9 cellular contexts compared by ENCODE assay signal in genomic region chr2:202171246-202171833, GRCh38.
DNase-seq lines count a peak whose midpoint lies in the region; ATAC-seq and TF ChIP-seq lines count a peak whose summit lies in the region.
"Had no signal": no experiment of that assay in that cellular context is flagged by ENCODE, and none has a peak within 500 bp of the region (broad histone marks: within the 10 kb centered on the region; RNA-seq: fewer than 3 reads in every experiment).

No MANE protein-coding gene starts in this region.

- no peaks in the 10 kb centered on the region for H3K36me3 ChIP-seq in ovary

- no peak overlapping the region for H3K27ac Mint-ChIP-seq in T-helper 17 cell
- no peak overlapping the region for H3K27ac Mint-ChIP-seq in glutamatergic neuron (ENCODE audit: unreplicated experiment)

- H3K27ac ChIP-seq in ovary = no peak overlapping the region

- H3K27me3 ChIP-seq in ovary = no peaks in the 10 kb centered on the region

- 40 to 50% (median 41%) methylated on average over 32 of the region's 32 CpGs for WGBS in ovary, 3 donors

- H3K4me3 Mint-ChIP-seq in T-helper 17 cell = peak overlapping the region; percentile 65
- peak overlapping the region; percentile 67 for H3K4me3 Mint-ChIP-seq in glutamatergic neuron (ENCODE audit: unreplicated experiment)

- H3K9me3 Mint-ChIP-seq in glutamatergic neuron (ENCODE audit: unreplicated experiment) = peaks cover 1% of the 10 kb centered on the region

- peaks cover 7% of the 10 kb centered on the region for H3K27me3 Mint-ChIP-seq in T-helper 17 cell
- no peaks in the 10 kb centered on the region for H3K27me3 Mint-ChIP-seq in glutamatergic neuron (ENCODE audit: unreplicated experiment)

- H3K4me1 Mint-ChIP-seq in T-helper 17 cell = peaks cover 5% of the 10 kb centered on the region
- peaks cover 3% of the 10 kb centered on the region for H3K4me1 Mint-ChIP-seq in glutamatergic neuron (ENCODE audit: low read depth, unreplicated experiment)

- H3K36me3 Mint-ChIP-seq in T-helper 17 cell (ENCODE audit: low read depth) (peaks cover 2% of the 10 kb centered on the region), glutamatergic neuron (ENCODE audit: unreplicated experiment) (no peaks in the 10 kb centered on the region)

- no peak for TF ChIP-seq EP300 in ovary (IDR thresholded peaks at IDR 0.05)

- no peak overlapping the region for H3K4me3 ChIP-seq in ovary

- ATAC-seq in T-helper 17 cell (no peak), HG03045 (IDR thresholded peaks at IDR 0.05; ENCODE audit: unreplicated experiment) (no peak)

- DNase-seq in GM03348 (ENCODE audit: low spot score) (peak; percentile 65), T-helper 17 cell (no peak), glutamatergic neuron (peak; percentile 61), ovary (peak in 4 of 5 donors; percentile 13 to 51 (median 31)), COLO668 (lab: John Stamatoyannopoulos, UW; ENCODE audit: unreplicated experiment) (no peak), NCI-H128 (lab: John Stamatoyannopoulos, UW; ENCODE audit: unreplicated experiment) (no peak)
- DNase-seq in stimulated activated naive CD4-positive, alpha-beta T cell treated with Interleukin-2 at 50 U/mL for 16 hours (lab: John Stamatoyannopoulos, UW) = no peak
- DNase-seq: NCI-H2081 had no signal

- peaks cover 3% of the 10 kb centered on the region for H3K4me1 ChIP-seq in ovary (ENCODE audit: insufficient read depth)

- intact Hi-C loops in ovary (cut with DNase I) = loop anchor here (5.0 to 10.0 kb wide), 4 partner anchors 134 to 317 kb away; no protein-coding TSS in a partner anchor

- TF ChIP-seq POLR2A in ovary (IDR thresholded peaks at IDR 0.05) = no peak

- H3K9me3 ChIP-seq in T-helper 17 cell (ENCODE audit: control insufficient read depth, low read length, poor library complexity, severe bottlenecking) (no peaks in the 10 kb centered on the region), ovary (no peaks in the 10 kb centered on the region)

- no peak for TF ChIP-seq CTCF in glutamatergic neuron (IDR thresholded peaks at IDR 0.05; ENCODE audit: partially characterized antibody, unreplicated experiment)
- TF ChIP-seq CTCF in ovary (IDR thresholded peaks at IDR 0.05) = no peak

Comparison
In these comparisons a context has a peak if more than half of its experiments do, and no peak if none do; other contexts are left out.
1. DNase-seq: peak in GM03348 (single experiment), glutamatergic neuron (single experiment) and ovary (4 of 5); none in T-helper 17 cell (0 of 3), COLO668 (single experiment), NCI-H128 (single experiment) and stimulated activated naive CD4-positive, alpha-beta T cell treated with Interleukin-2 at 50 U/mL for 16 hours (single experiment).